ENCODE assay signal across 1 cellular context in the genomic region with DNA sequence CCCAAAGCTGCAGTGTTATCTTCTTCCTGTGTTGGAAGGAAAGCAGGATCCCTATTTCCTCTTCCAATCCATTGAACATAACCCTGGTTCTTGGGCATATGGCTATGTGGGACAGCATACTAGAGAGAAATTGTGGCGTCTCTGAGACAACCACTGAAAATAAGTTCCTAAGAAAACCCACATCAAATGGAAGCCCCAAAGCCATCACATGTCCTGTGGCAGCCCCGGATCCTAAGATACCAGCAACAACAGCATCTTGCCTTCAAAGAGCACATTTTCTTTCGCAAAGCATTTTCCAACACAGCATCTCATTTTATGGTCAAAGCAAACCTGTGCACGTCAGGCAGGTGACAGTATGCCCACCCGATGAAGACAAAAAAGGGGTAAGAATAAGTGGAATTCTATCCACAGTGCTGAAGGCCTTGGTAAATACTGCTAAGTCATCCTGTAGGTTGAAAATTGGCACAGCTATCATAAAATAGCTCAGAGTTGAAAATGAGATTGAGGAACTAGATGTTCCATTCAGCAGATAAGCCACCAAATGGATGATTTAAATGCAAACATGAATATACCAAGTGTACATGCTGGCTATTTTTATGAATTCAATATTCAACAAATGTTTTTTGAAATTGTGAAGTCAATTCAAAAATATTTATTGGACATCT.
A peak's percentile ranks its signal among the peaks of the same experiment; 100 is the strongest.
TF ChIP-seq lines count a peak whose summit lies in the region.

No MANE protein-coding gene starts in this region.

TF ChIP-seq in K562, 482 proteins besides CTCF, POLR2A, EP300 and RAD21:
- TF ChIP-seq MAFF (IDR thresholded peaks at IDR 0.05; ENCODE audit: low read length) (peak; percentile 70; the same call in 1 of the 2 replicates), PCBP2 (IDR thresholded peaks at IDR 0.05; ENCODE audit: low read depth, low read length, poor library complexity, severe bottlenecking) (no peak), CTBP1 (IDR thresholded peaks at IDR 0.05; ENCODE audit: borderline replicate concordance) (no peak), ARID1B (IDR thresholded peaks at IDR 0.05) (0 out of 2 replicates have a peak, but pooled peaks have one; percentile 12), MAFG (tag; conservative IDR thresholded peaks at IDR 0.05) (peak; percentile 91), CCNT2 (IDR thresholded peaks at IDR 0.05; ENCODE audit: borderline replicate concordance, extremely low read depth, insufficient read length, low read depth, low read length) (peak; percentile 15), NFE2L1 (tag; IDR thresholded peaks at IDR 0.05; ENCODE audit: borderline replicate concordance, low read depth) (peak; percentile 40; the same call in 1 of the 2 replicates), ZNF316 (IDR thresholded peaks at IDR 0.05) (peak; percentile 67), MAFK (IDR thresholded peaks at IDR 0.05; ENCODE audit: low read length) (peak; percentile 32; the same call in 1 of the 2 replicates), C11orf30 (IDR thresholded peaks at IDR 0.05; ENCODE audit: low read depth) (peak; percentile 68), NFE2 (IDR thresholded peaks at IDR 0.05; ENCODE audit: low read depth) (peak; percentile 81)
- TF ChIP-seq, protein P1, sequence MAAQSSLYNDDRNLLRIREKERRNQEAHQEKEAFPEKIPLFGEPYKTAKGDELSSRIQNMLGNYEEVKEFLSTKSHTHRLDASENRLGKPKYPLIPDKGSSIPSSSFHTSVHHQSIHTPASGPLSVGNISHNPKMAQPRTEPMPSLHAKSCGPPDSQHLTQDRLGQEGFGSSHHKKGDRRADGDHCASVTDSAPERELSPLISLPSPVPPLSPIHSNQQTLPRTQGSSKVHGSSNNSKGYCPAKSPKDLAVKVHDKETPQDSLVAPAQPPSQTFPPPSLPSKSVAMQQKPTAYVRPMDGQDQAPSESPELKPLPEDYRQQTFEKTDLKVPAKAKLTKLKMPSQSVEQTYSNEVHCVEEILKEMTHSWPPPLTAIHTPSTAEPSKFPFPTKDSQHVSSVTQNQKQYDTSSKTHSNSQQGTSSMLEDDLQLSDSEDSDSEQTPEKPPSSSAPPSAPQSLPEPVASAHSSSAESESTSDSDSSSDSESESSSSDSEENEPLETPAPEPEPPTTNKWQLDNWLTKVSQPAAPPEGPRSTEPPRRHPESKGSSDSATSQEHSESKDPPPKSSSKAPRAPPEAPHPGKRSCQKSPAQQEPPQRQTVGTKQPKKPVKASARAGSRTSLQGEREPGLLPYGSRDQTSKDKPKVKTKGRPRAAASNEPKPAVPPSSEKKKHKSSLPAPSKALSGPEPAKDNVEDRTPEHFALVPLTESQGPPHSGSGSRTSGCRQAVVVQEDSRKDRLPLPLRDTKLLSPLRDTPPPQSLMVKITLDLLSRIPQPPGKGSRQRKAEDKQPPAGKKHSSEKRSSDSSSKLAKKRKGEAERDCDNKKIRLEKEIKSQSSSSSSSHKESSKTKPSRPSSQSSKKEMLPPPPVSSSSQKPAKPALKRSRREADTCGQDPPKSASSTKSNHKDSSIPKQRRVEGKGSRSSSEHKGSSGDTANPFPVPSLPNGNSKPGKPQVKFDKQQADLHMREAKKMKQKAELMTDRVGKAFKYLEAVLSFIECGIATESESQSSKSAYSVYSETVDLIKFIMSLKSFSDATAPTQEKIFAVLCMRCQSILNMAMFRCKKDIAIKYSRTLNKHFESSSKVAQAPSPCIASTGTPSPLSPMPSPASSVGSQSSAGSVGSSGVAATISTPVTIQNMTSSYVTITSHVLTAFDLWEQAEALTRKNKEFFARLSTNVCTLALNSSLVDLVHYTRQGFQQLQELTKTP (IDR thresholded peaks at IDR 0.05; ENCODE audit: low read depth in 1 of 2, partially characterized antibody in 2 of 2): no peak
- TF ChIP-seq, protein P2, sequence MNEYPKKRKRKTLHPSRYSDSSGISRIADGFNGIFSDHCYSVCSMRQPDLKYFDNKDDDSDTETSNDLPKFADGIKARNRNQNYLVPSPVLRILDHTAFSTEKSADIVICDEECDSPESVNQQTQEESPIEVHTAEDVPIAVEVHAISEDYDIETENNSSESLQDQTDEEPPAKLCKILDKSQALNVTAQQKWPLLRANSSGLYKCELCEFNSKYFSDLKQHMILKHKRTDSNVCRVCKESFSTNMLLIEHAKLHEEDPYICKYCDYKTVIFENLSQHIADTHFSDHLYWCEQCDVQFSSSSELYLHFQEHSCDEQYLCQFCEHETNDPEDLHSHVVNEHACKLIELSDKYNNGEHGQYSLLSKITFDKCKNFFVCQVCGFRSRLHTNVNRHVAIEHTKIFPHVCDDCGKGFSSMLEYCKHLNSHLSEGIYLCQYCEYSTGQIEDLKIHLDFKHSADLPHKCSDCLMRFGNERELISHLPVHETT (CRISPR knock-in tag; conservative IDR thresholded peaks at IDR 0.05 in 1 of 2, IDR thresholded peaks at IDR 0.05 in 1 of 2): 0 out of 4 replicates have a peak, but pooled peaks of 1 of the 2 experiments have one; percentile 14
